ENCODE assay signal across 8 cellular contexts in genomic region chr10:11494923-11495322, GRCh38.
DNase-seq lines count a peak whose midpoint lies in the region; ATAC-seq and TF ChIP-seq lines count a peak whose summit lies in the region.
"Not testable (repeated sequence)": the region's sequence is repeated elsewhere in the genome, so short reads cannot be mapped to it uniquely, and the experiment has no call there.

No MANE protein-coding gene starts in this region.

- TF ChIP-seq CTCF in AG09319 (IDR thresholded peaks at IDR 0.05; ENCODE audit: low read depth, low read length): peak; percentile 24
- TF ChIP-seq CTCF in HFF-Myc (IDR thresholded peaks at IDR 0.05; ENCODE audit: low read depth, low read length, missing control alignments): peak; percentile 37
- peak; percentile 38; the same call in 1 of the 2 replicates for TF ChIP-seq CTCF in WI38 (IDR thresholded peaks at IDR 0.05; ENCODE audit: low read depth, low read length)
- peak; percentile 50 for TF ChIP-seq CTCF in cardiac fibroblast (IDR thresholded peaks at IDR 0.05; ENCODE audit: low read depth, low read length)
- peak; percentile 40 for TF ChIP-seq CTCF in fibroblast of pulmonary artery (IDR thresholded peaks at IDR 0.05; ENCODE audit: low read length, missing control alignments)
- TF ChIP-seq CTCF in progenitor cell of endocrine pancreas (IDR thresholded peaks at IDR 0.05; ENCODE audit: unreplicated experiment): peak; percentile 52
- TF ChIP-seq CTCF in upper lobe of right lung (IDR thresholded peaks at IDR 0.05): peak; percentile 28

- H3K27ac Mint-ChIP-seq in progenitor cell of endocrine pancreas: not testable (repeated sequence)

- ATAC-seq in right cardiac atrium, upper lobe of right lung: not testable (repeated sequence)

- not testable (repeated sequence) for DNase-seq in AG09319 (ENCODE audit: extremely low read depth, low read depth); HFF-Myc (ENCODE audit: extremely low read depth, low read depth); upper lobe of right lung
- DNase-seq in cardiac fibroblast (ENCODE audit: low read depth in 2 of 2) (peak; percentile 40 to 48), fibroblast of pulmonary artery (ENCODE audit: low read depth) (peak; percentile 32), right cardiac atrium (peak; percentile 60 to 88 (median 76)), progenitor cell of endocrine pancreas (ENCODE audit: low spot score, unreplicated experiment) (peak; percentile 20)

- peaks cover 15% of the 10 kb centered on the region for H3K36me3 Mint-ChIP-seq in progenitor cell of endocrine pancreas (ENCODE audit: insufficient read depth)

- H3K36me3 ChIP-seq in upper lobe of right lung: peaks cover 21% of the 10 kb centered on the region

- H3K27ac ChIP-seq in right cardiac atrium (ENCODE audit: low read length); upper lobe of right lung: not testable (repeated sequence)

- not testable (repeated sequence) for H3K27me3 Mint-ChIP-seq in progenitor cell of endocrine pancreas

- not testable (repeated sequence) for H3K9me3 Mint-ChIP-seq in progenitor cell of endocrine pancreas (ENCODE audit: low read depth)

- not testable (repeated sequence) for H3K4me3 Mint-ChIP-seq in progenitor cell of endocrine pancreas (ENCODE audit: low read depth)

- intact Hi-C loops in right cardiac atrium (cut with DNase I); upper lobe of right lung (cut with DNase I): not testable (repeated sequence)

- not testable (repeated sequence) for H3K4me1 Mint-ChIP-seq in progenitor cell of endocrine pancreas (ENCODE audit: low read depth)

- WGBS in right cardiac atrium: 52% methylated on average over 12 of the region's 13 CpGs

- not testable (repeated sequence) for H3K4me3 ChIP-seq in HFF-Myc (replicated peaks; ENCODE audit: low read depth, low read length); WI38 (ENCODE audit: low read depth, low read length); cardiac fibroblast (replicated peaks in 1 of 2; ENCODE audit: low read depth in 2 of 2, low read length in 2 of 2); fibroblast of pulmonary artery (replicated peaks; ENCODE audit: low read depth, low read length); right cardiac atrium (ENCODE audit: low read length); upper lobe of right lung

- not testable (repeated sequence) for H3K4me1 ChIP-seq in right cardiac atrium (ENCODE audit: control insufficient read depth, insufficient read depth, low read length); upper lobe of right lung

- not testable (repeated sequence) for H3K27me3 ChIP-seq in right cardiac atrium (ENCODE audit: control insufficient read depth, insufficient read depth); upper lobe of right lung

- not testable (repeated sequence) for H3K9me3 ChIP-seq in right cardiac atrium (ENCODE audit: control insufficient read depth, low read length); upper lobe of right lung
